Comparison of ENCODE assay signal across 11 cellular contexts in the genomic region with DNA sequence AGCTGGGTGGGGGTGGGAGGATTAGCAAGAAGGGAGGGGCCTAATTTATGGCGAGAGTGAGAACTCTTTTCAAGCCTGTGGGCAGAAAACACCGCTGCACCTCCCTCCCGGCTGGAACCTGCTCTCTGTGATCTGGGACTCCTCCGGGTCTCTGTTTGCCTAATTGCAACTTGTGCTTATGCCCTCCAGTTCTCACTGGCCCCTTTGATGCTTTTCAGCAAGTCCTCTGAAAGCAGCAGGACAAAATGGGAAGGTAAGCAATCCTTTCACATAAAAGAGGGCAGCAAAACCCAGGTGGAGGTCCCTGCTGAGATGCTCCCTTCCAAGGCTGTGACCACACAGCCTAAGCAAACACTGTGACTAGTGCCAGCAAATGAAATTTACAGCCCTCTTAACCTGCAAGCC.
DNase-seq lines count a peak whose midpoint lies in the region; ATAC-seq, FAIRE-seq and TF ChIP-seq lines count a peak whose summit lies in the region.
"Had no signal": no experiment of that assay in that cellular context is flagged by ENCODE, and none has a peak within 500 bp of the region (broad histone marks: within the 10 kb centered on the region; RNA-seq: fewer than 3 reads in every experiment).

No MANE protein-coding gene starts in this region.

- CTCF ChIA-PET in A549 (lab: Yijun Ruan, JAX) = no interaction called here

- TF ChIP-seq CTCF in A549 (IDR thresholded peaks at IDR 0.05) (no peak), glutamatergic neuron (IDR thresholded peaks at IDR 0.05; ENCODE audit: partially characterized antibody, unreplicated experiment) (no peak), gastroesophageal sphincter (IDR thresholded peaks at IDR 0.05) (no peak), vagina (IDR thresholded peaks at IDR 0.05) (no peak)

- H3K4me3 ChIP-seq in A549 (no peak overlapping the region), MG63 (no peak overlapping the region), gastroesophageal sphincter (no peak overlapping the region), vagina (no peak overlapping the region)

- ATAC-seq in A549 (peak; percentile 75 to 84), HG02759 (IDR thresholded peaks at IDR 0.05; ENCODE audit: unreplicated experiment) (peak; percentile 47), gastroesophageal sphincter (no peak)

- peak in 1 of 2 experiments; percentile 41; a peak in 2 of 5 replicates for TF ChIP-seq RAD21 in A549 (conservative IDR thresholded peaks at IDR 0.05 in 1 of 2, IDR thresholded peaks at IDR 0.05 in 1 of 2)

- H3K27ac Mint-ChIP-seq in glutamatergic neuron (ENCODE audit: unreplicated experiment) = peak overlapping the region; percentile 33
- H3K27ac Mint-ChIP-seq: B cell had no signal

- H3K27me3 ChIP-seq in MG63 (no peaks in the 10 kb centered on the region), gastroesophageal sphincter (no peaks in the 10 kb centered on the region), vagina (no peaks in the 10 kb centered on the region)

- H3K9me3 ChIP-seq in A549 (no peaks in the 10 kb centered on the region), MG63 (no peaks in the 10 kb centered on the region), gastroesophageal sphincter (no peaks in the 10 kb centered on the region), vagina (no peaks in the 10 kb centered on the region)

- peak; percentile 51 for FAIRE-seq in A549 (lab: Jason Lieb, UNC)
- FAIRE-seq: frontal cortex had no signal

- no peak overlapping the region for H3K4me3 Mint-ChIP-seq in glutamatergic neuron (ENCODE audit: unreplicated experiment)
- H3K4me3 Mint-ChIP-seq: B cell had no signal

- DNase-seq in A549 (ENCODE audit: low read depth in 1 of 2, low spot score in 1 of 2) (peak; percentile 28 to 69), NCI-H446 treated with DMSO at 0.1 percent for 48 hours (lab: John Stamatoyannopoulos, UW) (peak; percentile 30), glutamatergic neuron (peak; percentile 19), MG63 (no peak), vagina (ENCODE audit: extremely low spot score in 2 of 2) (no peak)
- DNase-seq in stimulated activated CD4-positive, alpha-beta T cell treated with anti-CD3 and anti-CD28 coated beads, Interleukin-4, amount 100 ng/mL, for 24 hours = no peak
- DNase-seq: Karpas-422 had no signal

- H3K27ac ChIP-seq in A549 (peak overlapping the region; percentile 52 to 64), gastroesophageal sphincter (no peak overlapping the region), vagina (no peak overlapping the region)

- peaks cover 5% of the 10 kb centered on the region for H3K4me1 Mint-ChIP-seq in glutamatergic neuron (ENCODE audit: low read depth, unreplicated experiment)

- TF ChIP-seq POLR2A in A549 (IDR thresholded peaks at IDR 0.05; ENCODE audit: low read length) (no peak), gastroesophageal sphincter (IDR thresholded peaks at IDR 0.05) (no peak), vagina (IDR thresholded peaks at IDR 0.05) (no peak)

- peaks cover 22% of the 10 kb centered on the region for H3K4me1 ChIP-seq in A549
- H3K4me1 ChIP-seq in gastroesophageal sphincter = peaks cover 0 to 5% (median 0%) of the 10 kb centered on the region in 3 donors
- no peaks in the 10 kb centered on the region for H3K4me1 ChIP-seq in vagina

- H3K27me3 Mint-ChIP-seq in glutamatergic neuron (ENCODE audit: unreplicated experiment) = peaks cover 2% of the 10 kb centered on the region

- intact Hi-C loops in vagina (cut with DNase I) = no loop called here

- H3K4me2 ChIP-seq in A549 = peak overlapping the region; percentile 52

- 13% methylated on average over 4 of the region's 4 CpGs for WGBS in A549 (ENCODE audit: missing lambda C conversion rate)
- 17 to 54% methylated on average over 2 to 4 of the region's 4 CpGs for WGBS in gastroesophageal sphincter (ENCODE audit: low coverage in 1 of 2), 2 donors

- no peaks in the 10 kb centered on the region for H3K9me3 Mint-ChIP-seq in glutamatergic neuron (ENCODE audit: unreplicated experiment)

- no peaks in the 10 kb centered on the region for H3K36me3 ChIP-seq in MG63
- H3K36me3 ChIP-seq in gastroesophageal sphincter = no peaks in the 10 kb centered on the region
- H3K36me3 ChIP-seq in vagina = no peaks in the 10 kb centered on the region

- TF ChIP-seq EP300 in A549 (IDR thresholded peaks at IDR 0.05) = peak in 1 of 2 experiments; percentile 46; a peak in 2 of 5 replicates
- no peak for TF ChIP-seq EP300 in gastroesophageal sphincter (IDR thresholded peaks at IDR 0.05)

- H3K36me3 Mint-ChIP-seq in glutamatergic neuron (ENCODE audit: unreplicated experiment) = no peaks in the 10 kb centered on the region

- POLR2A ChIA-PET in A549 (lab: Yijun Ruan, JAX) = no interaction called here

TF ChIP-seq in A549, 52 proteins besides CTCF, POLR2A, EP300 and RAD21:
- no peak for TF ChIP-seq ZFP36 (IDR thresholded peaks at IDR 0.05; ENCODE audit: borderline replicate concordance, partially characterized antibody)
- TF ChIP-seq JUN (IDR thresholded peaks at IDR 0.05) = 0 out of 5 replicates have a peak, but pooled peaks of 1 of the 2 experiments have one; percentile 29
- TF ChIP-seq SMC3 (IDR thresholded peaks at IDR 0.05) = peak; percentile 32; the same call in 1 of the 3 replicates
- peak; percentile 38; the same call in 1 of the 2 replicates for TF ChIP-seq GATA3 (IDR thresholded peaks at IDR 0.05; ENCODE audit: borderline replicate concordance)
TF ChIP-seq in A549: peak in this region for 3.

Comparison
In these comparisons a context has a peak if more than half of its experiments do, and no peak if none do; other contexts are left out.
1. DNase-seq: peak in A549 (2 of 2), NCI-H446 treated with DMSO at 0.1 percent for 48 hours (single experiment) and glutamatergic neuron (single experiment); none in MG63 (single experiment), vagina (0 of 2) and stimulated activated CD4-positive, alpha-beta T cell treated with anti-CD3 and anti-CD28 coated beads, Interleukin-4, amount 100 ng/mL, for 24 hours (single experiment).
2. H3K27ac ChIP-seq: peak in A549 (2 of 2); none in gastroesophageal sphincter (0 of 4) and vagina (single experiment).